21 cellular contexts compared by ENCODE assay signal in genomic region chr14:76770521-76771431, GRCh38. TPM values are rescaled to one million over a fixed set of nuclear protein-coding genes. Genes with fewer than 3 reads are reported as not detected.
A peak's percentile ranks its signal among the peaks of the same experiment; 100 is the strongest.
DNase-seq lines count a peak whose midpoint lies in the region; ATAC-seq, FAIRE-seq and TF ChIP-seq lines count a peak whose summit lies in the region.
"Had no signal": no experiment of that assay in that cellular context is flagged by ENCODE, and none has a peak within 500 bp of the region (broad histone marks: within the 10 kb centered on the region; RNA-seq: fewer than 3 reads in every experiment).

No MANE protein-coding gene starts in this region.

- no peak overlapping the region for H3K4me3 ChIP-seq in coronary artery
- no peak overlapping the region for H3K4me3 ChIP-seq in upper lobe of left lung

- no peaks in the 10 kb centered on the region for H3K36me3 Mint-ChIP-seq in activated naive CD8-positive, alpha-beta T cell treated with anti-CD3 and anti-CD28 coated beads, Interleukin-2, amount 10 ng/mL, durations not matched to agents 7 days and 5 days
- H3K36me3 Mint-ChIP-seq in activated naive CD8-positive, alpha-beta T cell treated with anti-CD3 and anti-CD28 coated beads, Interleukin-2, amount 50 U/mL, for 24 hours (ENCODE audit: low read depth), result no peaks in the 10 kb centered on the region
- H3K36me3 Mint-ChIP-seq: CD8-positive, alpha-beta T cell had no signal

- no peak for TF ChIP-seq EP300 in upper lobe of left lung (IDR thresholded peaks at IDR 0.05)

- peaks cover 2% of the 10 kb centered on the region for H3K27me3 Mint-ChIP-seq in activated naive CD8-positive, alpha-beta T cell treated with anti-CD3 and anti-CD28 coated beads, Interleukin-2, amount 10 ng/mL, durations not matched to agents 7 days and 5 days
- H3K27me3 Mint-ChIP-seq in activated naive CD8-positive, alpha-beta T cell treated with anti-CD3 and anti-CD28 coated beads, Interleukin-2, amount 50 U/mL, for 24 hours, result peaks cover 3% of the 10 kb centered on the region

- H3K4me1 Mint-ChIP-seq in activated naive CD8-positive, alpha-beta T cell treated with anti-CD3 and anti-CD28 coated beads, Interleukin-2, amount 10 ng/mL, durations not matched to agents 7 days and 5 days, result peaks cover 15% of the 10 kb centered on the region
- H3K4me1 Mint-ChIP-seq in activated naive CD8-positive, alpha-beta T cell treated with anti-CD3 and anti-CD28 coated beads, Interleukin-2, amount 50 U/mL, for 24 hours, result peaks cover 31% of the 10 kb centered on the region

- WGBS in upper lobe of left lung, 2 donors, result 80 to 83% methylated on average over 8 to 10 of the region's 10 CpGs

- H3K27ac ChIP-seq in coronary artery (peak overlapping the region; percentile 86 to 92), upper lobe of left lung (peak overlapping the region in 3 of 4 donors; percentile 82 to 89 (median 83))
- H3K27ac ChIP-seq: brain microvascular endothelial cell, WERI-Rb-1 had no signal

- no peak overlapping the region for H3K4me3 Mint-ChIP-seq in activated naive CD8-positive, alpha-beta T cell treated with anti-CD3 and anti-CD28 coated beads, Interleukin-2, amount 10 ng/mL, durations not matched to agents 7 days and 5 days
- no peak overlapping the region for H3K4me3 Mint-ChIP-seq in activated naive CD8-positive, alpha-beta T cell treated with anti-CD3 and anti-CD28 coated beads, Interleukin-2, amount 50 U/mL, for 24 hours
- H3K4me3 Mint-ChIP-seq: activated naive CD4-positive, alpha-beta T cell treated with anti-CD3 and anti-CD28 coated beads for 36 hours; CD8-positive, alpha-beta T cell; stimulated activated naive CD8-positive, alpha-beta T cell treated with anti-CD3 and anti-CD28 coated beads, Interleukin-15, amount 100 ng/mL, for 72 hours had no signal

- DNase-seq in activated naive CD8-positive, alpha-beta T cell treated with anti-CD3 and anti-CD28 coated beads, Interleukin-2, amount 10 ng/mL, durations not matched to agents 7 days and 5 days, result no peak
- DNase-seq in activated naive CD8-positive, alpha-beta T cell treated with anti-CD3 and anti-CD28 coated beads, Interleukin-2, amount 50 U/mL, for 24 hours, result no peak
- DNase-seq in coronary artery (ENCODE audit: low spot score), result peak; percentile 69
- peak; percentile 53 for DNase-seq in medulla oblongata (ENCODE audit: extremely low spot score)
- DNase-seq in upper lobe of left lung, result no peak
- DNase-seq in D721Med (ENCODE audit: insufficient read length, low spot score), result no peak
- DNase-seq: ACHN; activated naive CD4-positive, alpha-beta T cell treated with anti-CD3 and anti-CD28 coated beads for 36 hours; brain microvascular endothelial cell; hippocampal formation; NCI-H2029 treated with DMSO at 0.1 percent for 48 hours; NCI-H748 treated with DMSO at 0.1 percent for 48 hours; stimulated activated CD4-positive, alpha-beta T cell treated with anti-CD3 and anti-CD28 coated beads, Interleukin-15, amount 100 ng/mL, for 24 hours; WERI-Rb-1 had no signal

- no peaks in the 10 kb centered on the region for H3K9me3 ChIP-seq in upper lobe of left lung

- no peak for FAIRE-seq in D721Med (lab: Jason Lieb, UNC)

- no peak for TF ChIP-seq CTCF in coronary artery (IDR thresholded peaks at IDR 0.05)
- TF ChIP-seq CTCF in upper lobe of left lung (IDR thresholded peaks at IDR 0.05), result no peak
- TF ChIP-seq CTCF in D721Med (IDR thresholded peaks at IDR 0.05; ENCODE audit: insufficient read depth, missing control alignments), result no peak

- H3K27ac Mint-ChIP-seq in activated naive CD8-positive, alpha-beta T cell treated with anti-CD3 and anti-CD28 coated beads, Interleukin-2, amount 10 ng/mL, durations not matched to agents 7 days and 5 days, result peak overlapping the region; percentile 34
- H3K27ac Mint-ChIP-seq in activated naive CD8-positive, alpha-beta T cell treated with anti-CD3 and anti-CD28 coated beads, Interleukin-2, amount 50 U/mL, for 24 hours, result no peak overlapping the region
- H3K27ac Mint-ChIP-seq: activated naive CD4-positive, alpha-beta T cell treated with anti-CD3 and anti-CD28 coated beads for 36 hours; CD8-positive, alpha-beta T cell had no signal

- no peak for ATAC-seq in activated naive CD8-positive, alpha-beta T cell treated with anti-CD3 and anti-CD28 coated beads, Interleukin-2, amount 10 ng/mL, durations not matched to agents 7 days and 5 days (ENCODE audit: low read depth)
- ATAC-seq in activated naive CD8-positive, alpha-beta T cell treated with anti-CD3 and anti-CD28 coated beads, Interleukin-2, amount 50 U/mL, for 24 hours, result no peak
- no peak for ATAC-seq in upper lobe of left lung (ENCODE audit: low FRiP score in 2 of 2)
- no peak for ATAC-seq in GM18870 (IDR thresholded peaks at IDR 0.05; ENCODE audit: unreplicated experiment)
- no peak for ATAC-seq in HG02852 (IDR thresholded peaks at IDR 0.05; ENCODE audit: unreplicated experiment)
- ATAC-seq: CD8-positive, alpha-beta T cell; left colon; Panc1; stimulated activated naive CD8-positive, alpha-beta T cell treated with anti-CD3 and anti-CD28 coated beads, Interleukin-15, amount 100 ng/mL, for 72 hours had no signal

- H3K36me3 ChIP-seq in upper lobe of left lung, result peaks cover 0 to 2% (median 0%) of the 10 kb centered on the region in 4 donors
- H3K36me3 ChIP-seq: brain microvascular endothelial cell, WERI-Rb-1 had no signal

- no peaks in the 10 kb centered on the region for H3K9me3 Mint-ChIP-seq in activated naive CD8-positive, alpha-beta T cell treated with anti-CD3 and anti-CD28 coated beads, Interleukin-2, amount 10 ng/mL, durations not matched to agents 7 days and 5 days
- H3K9me3 Mint-ChIP-seq in activated naive CD8-positive, alpha-beta T cell treated with anti-CD3 and anti-CD28 coated beads, Interleukin-2, amount 50 U/mL, for 24 hours, result no peaks in the 10 kb centered on the region
- H3K9me3 Mint-ChIP-seq: activated naive CD4-positive, alpha-beta T cell treated with anti-CD3 and anti-CD28 coated beads for 36 hours; CD8-positive, alpha-beta T cell; stimulated activated naive CD8-positive, alpha-beta T cell treated with anti-CD3 and anti-CD28 coated beads, Interleukin-15, amount 100 ng/mL, for 72 hours had no signal

- POLR2A ChIA-PET in activated naive CD8-positive, alpha-beta T cell treated with anti-CD3 and anti-CD28 coated beads, Interleukin-2, amount 10 ng/mL, durations not matched to agents 7 days and 5 days (lab: Charles Lee), result interaction anchor here (1.2 to 2.6 kb wide), 2 partner anchors 14 to 42 kb away, joined by 3 to 8 read pairs; partner anchors contain the start of gene ANGEL1

- no peaks in the 10 kb centered on the region for H3K27me3 ChIP-seq in upper lobe of left lung
- H3K27me3 ChIP-seq: brain microvascular endothelial cell had no signal

- H3K4me1 ChIP-seq in upper lobe of left lung, result peaks cover 38 to 54% (median 40%) of the 10 kb centered on the region in 4 donors

- TF ChIP-seq POLR2A in upper lobe of left lung (IDR thresholded peaks at IDR 0.05), result no peak

RNA-seq across cellular contexts. Expression of gene VASH1, which starts 9.5 kb away (rescaled TPM):
- 1 to 10 TPM; 7.0 to 9.0 TPM for total RNA-seq in activated naive CD8-positive, alpha-beta T cell treated with anti-CD3 and anti-CD28 coated beads, Interleukin-2, amount 10 ng/mL, durations not matched to agents 7 days and 5 days
- total RNA-seq in upper lobe of left lung, result 10 to 100 TPM; 12.0 to 53.5 (median 28.2) TPM

RNA-seq across cellular contexts. Expression of gene ANGEL1, which starts 41.9 kb away (rescaled TPM):
- 10 to 100 TPM; 15.4 to 17.3 TPM for total RNA-seq in activated naive CD8-positive, alpha-beta T cell treated with anti-CD3 and anti-CD28 coated beads, Interleukin-2, amount 10 ng/mL, durations not matched to agents 7 days and 5 days
- total RNA-seq in upper lobe of left lung, result 10 to 100 TPM; 13.8 to 35.6 (median 23.6) TPM

RNA-seq across cellular contexts. Expression of gene LRRC74A, which starts 55.4 kb away (rescaled TPM):
- total RNA-seq in activated naive CD8-positive, alpha-beta T cell treated with anti-CD3 and anti-CD28 coated beads, Interleukin-2, amount 10 ng/mL, durations not matched to agents 7 days and 5 days, result not detected
- not detected for total RNA-seq in upper lobe of left lung
- total RNA-seq: activated naive CD4-positive, alpha-beta T cell treated with anti-CD3 and anti-CD28 coated beads for 36 hours; CD8-positive, alpha-beta T cell; fibroblast of lung; left colon had no signal

Comparison
In these comparisons a context has a peak if more than half of its experiments do, and no peak if none do; other contexts are left out.
1. DNase-seq: peak in coronary artery (single experiment) and medulla oblongata (single experiment); none in activated naive CD8-positive, alpha-beta T cell treated with anti-CD3 and anti-CD28 coated beads, Interleukin-2, amount 10 ng/mL, durations not matched to agents 7 days and 5 days (single experiment), activated naive CD8-positive, alpha-beta T cell treated with anti-CD3 and anti-CD28 coated beads, Interleukin-2, amount 50 U/mL, for 24 hours (single experiment), upper lobe of left lung (0 of 2) and D721Med (single experiment).